In genomic region chr12:100611031-100611430, GRCh38 we compare ENCODE assay signal across 20 cellular contexts. TPM values are rescaled to one million over a fixed set of nuclear protein-coding genes. Genes with fewer than 3 reads are reported as not detected.
DNase-seq lines count a peak whose midpoint lies in the region; ATAC-seq, FAIRE-seq and TF ChIP-seq lines count a peak whose summit lies in the region.
"Had no signal": no experiment of that assay in that cellular context is flagged by ENCODE, and none has a peak within 500 bp of the region (broad histone marks: within the 10 kb centered on the region; RNA-seq: fewer than 3 reads in every experiment).

No MANE protein-coding gene starts in this region.

- no peak overlapping the region for H3K56ac ChIP-seq in IMR-90 (ENCODE audit: extremely low read depth, insufficient read depth, low read length)

- peaks cover 16% of the 10 kb centered on the region in 2 experiments for H3K79me1 ChIP-seq in IMR-90 (ENCODE audit: low read depth in 1 of 2, low read length in 2 of 2)

- no peak overlapping the region for H4K91ac ChIP-seq in IMR-90 (ENCODE audit: insufficient read depth, low read depth, low read length)

- CTCF ChIA-PET in IMR-90 (lab: Yijun Ruan, JAX), result no interaction called here
- CTCF ChIA-PET in mammary epithelial cell (lab: Charles Lee; ENCODE audit: low non-redundant PET), result no interaction called here

- TF ChIP-seq RAD21 in IMR-90 (IDR thresholded peaks at IDR 0.05; ENCODE audit: low read length), result no peak

- dilution Hi-C loops in IMR-90 (cut with HindIII; ENCODE audit: low sequenced_read_pairs, unreplicated experiment) (no loop called here), keratinocyte (cut with MboI; ENCODE audit: extremely low pct_ligation_motif_present, low sequenced_read_pairs) (no loop called here), mammary epithelial cell (cut with HindIII; ENCODE audit: low sequenced_read_pairs) (no loop called here)

- H3K4me1 ChIP-seq in IMR-90 (ENCODE audit: control insufficient read depth, insufficient read depth, low read length) (no peaks in the 10 kb centered on the region), keratinocyte (ENCODE audit: control insufficient read depth, extremely low read depth, insufficient read depth, low read length) (no peaks in the 10 kb centered on the region), uterus (no peaks in the 10 kb centered on the region), mammary epithelial cell (ENCODE audit: insufficient read depth, low read length) (no peaks in the 10 kb centered on the region)

- no peak overlapping the region for H3K4ac ChIP-seq in IMR-90 (ENCODE audit: low read depth, low read length)

- no peak overlapping the region for H2BK20ac ChIP-seq in IMR-90 (ENCODE audit: low read depth, low read length)

- H3K9ac ChIP-seq in IMR-90 (ENCODE audit: low read depth, low read length) (no peak overlapping the region), keratinocyte (ENCODE audit: control insufficient read depth, extremely low read depth, insufficient read depth, low read length) (no peak overlapping the region), mammary epithelial cell (ENCODE audit: insufficient read depth, low read length) (no peak overlapping the region)
- H3K9ac ChIP-seq: KMS-11 had no signal

- H3K36me3 ChIP-seq in IMR-90 (ENCODE audit: control insufficient read depth, insufficient read depth, low read length), result peaks cover 2% of the 10 kb centered on the region; the same call in 1 of the 2 replicates
- H3K36me3 ChIP-seq in brain microvascular endothelial cell (replicated peaks), result no peaks in the 10 kb centered on the region
- H3K36me3 ChIP-seq in keratinocyte (ENCODE audit: control insufficient read depth in 2 of 2, extremely low read depth in 1 of 2, insufficient read depth in 2 of 2, low read length in 2 of 2), result no peaks in the 10 kb centered on the region
- H3K36me3 ChIP-seq in uterus, result no peaks in the 10 kb centered on the region
- H3K36me3 ChIP-seq in mammary epithelial cell (ENCODE audit: insufficient read depth, low read length), result no peaks in the 10 kb centered on the region

- no peaks in the 10 kb centered on the region for H4K20me1 ChIP-seq in IMR-90 (ENCODE audit: insufficient read depth, low read length)
- H4K20me1 ChIP-seq in keratinocyte (ENCODE audit: control insufficient read depth, extremely low read depth, insufficient read depth, low read length), result no peaks in the 10 kb centered on the region
- H4K20me1 ChIP-seq in mammary epithelial cell (ENCODE audit: insufficient read depth, low read length), result no peaks in the 10 kb centered on the region

- no peak overlapping the region for H2BK5ac ChIP-seq in IMR-90 (ENCODE audit: low read depth, low read length, poor library complexity, severe bottlenecking)

- H3K4me3 ChIP-seq in IMR-90 (ENCODE audit: insufficient read depth, low read depth, low read length) (no peak overlapping the region), brain microvascular endothelial cell (ENCODE audit: low read depth, low read length) (no peak overlapping the region), keratinocyte (ENCODE audit: control insufficient read depth in 2 of 3, extremely low read depth in 1 of 3, insufficient read depth in 2 of 3, low read depth in 1 of 3, low read length in 3 of 3) (no peak overlapping the region), uterus (no peak overlapping the region), mammary epithelial cell (replicated peaks in 1 of 3; ENCODE audit: insufficient read depth in 1 of 3, low read depth in 2 of 3, low read length in 3 of 3) (no peak overlapping the region)
- H3K4me3 ChIP-seq: GM23338, PC-9 had no signal

- WGBS in IMR-90 (ENCODE audit: extremely low coverage in 2 of 2, insufficient read length in 1 of 2), 2 experiments, result no CpG with 5 or more reads among the region's 3 CpGs
- WGBS in mammary epithelial cell (ENCODE audit: low coverage, missing lambda C conversion rate), result 43% methylated on average over 3 of the region's 3 CpGs

- DNase-seq in ELR (ENCODE audit: low read depth) (peak; percentile 57), IMR-90 (peak; percentile 32), brain microvascular endothelial cell (peak; percentile 9), keratinocyte (ENCODE audit: low read depth, low spot score) (peak; percentile 9), CD1c-positive myeloid dendritic cell (ENCODE audit: extremely low spot score) (no peak), uterus (no peak), mammary epithelial cell (no peak)
- DNase-seq: CD4-positive, CD25-positive, alpha-beta regulatory T cell; COR-L47; DMS 273 treated with DMSO at 0.1 percent for 48 hours; NCI-H1417 treated with DMSO at 0.1 percent for 48 hours; NCI-H187 treated with DMSO at 0.1 percent for 48 hours; NCI-H2227 treated with DMSO at 0.1 percent for 48 hours; NCI-H524; PC-9; T-helper 17 cell had no signal

- H3K79me2 ChIP-seq in keratinocyte (ENCODE audit: control insufficient read depth, insufficient read depth, low read length) (no peaks in the 10 kb centered on the region), mammary epithelial cell (ENCODE audit: insufficient read depth, low read length) (peaks cover 4% of the 10 kb centered on the region)

- H3K27me3 ChIP-seq in IMR-90 (ENCODE audit: control insufficient read depth, insufficient read depth, low read length), result no peaks in the 10 kb centered on the region
- H3K27me3 ChIP-seq in brain microvascular endothelial cell (replicated peaks), result no peaks in the 10 kb centered on the region
- H3K27me3 ChIP-seq in keratinocyte (ENCODE audit: control insufficient read depth, extremely low read depth, insufficient read depth, low read length), result no peaks in the 10 kb centered on the region
- no peaks in the 10 kb centered on the region for H3K27me3 ChIP-seq in uterus
- no peaks in the 10 kb centered on the region for H3K27me3 ChIP-seq in mammary epithelial cell (ENCODE audit: insufficient read depth, low read length)

- no peak overlapping the region for H2BK15ac ChIP-seq in IMR-90 (ENCODE audit: low read depth, low read length)

- no peak overlapping the region for H2BK120ac ChIP-seq in IMR-90 (ENCODE audit: low read depth, low read length)

- POLR2A ChIA-PET in IMR-90 (lab: Charles Lee; ENCODE audit: unreplicated experiment), result no interaction called here

- H3K4me2 ChIP-seq in IMR-90 (ENCODE audit: low read depth, low read length), result no peak overlapping the region
- H3K4me2 ChIP-seq in keratinocyte (ENCODE audit: control insufficient read depth, extremely low read depth, insufficient read depth, low read depth, low read length), result no peak overlapping the region
- no peak overlapping the region for H3K4me2 ChIP-seq in mammary epithelial cell (ENCODE audit: insufficient read depth, low read depth, low read length)
- H3K4me2 ChIP-seq: GM23338, KMS-11, PC-9 had no signal

- intact Hi-C loops in IMR-90 (cut with micrococcal nuclease), result no loop called here
- intact Hi-C loops in uterus (cut with DNase I; ENCODE audit: low total_unique reads), result no loop called here
- intact Hi-C loops in mammary epithelial cell (cut with micrococcal nuclease), result no loop called here

- no peak overlapping the region for H3K14ac ChIP-seq in IMR-90 (replicated peaks; ENCODE audit: low read depth, low read length)

- no peak overlapping the region for H3K18ac ChIP-seq in IMR-90 (ENCODE audit: low read depth, low read length)

- ATAC-seq in IMR-90 (ENCODE audit: low read depth) (no peak; the same call in 1 of the 2 replicates), HG03095 (IDR thresholded peaks at IDR 0.05; ENCODE audit: unreplicated experiment) (no peak)
- ATAC-seq: GM23338, HepG2, T-helper 17 cell had no signal

- no peak overlapping the region for H3K27ac ChIP-seq in IMR-90 (ENCODE audit: insufficient read depth, low read length)
- no peak overlapping the region for H3K27ac ChIP-seq in brain microvascular endothelial cell
- H3K27ac ChIP-seq in keratinocyte (ENCODE audit: control insufficient read depth, insufficient read depth, low read length), result no peak overlapping the region
- H3K27ac ChIP-seq in uterus, result no peak overlapping the region
- no peak overlapping the region for H3K27ac ChIP-seq in mammary epithelial cell (ENCODE audit: insufficient read depth, low read depth, low read length)
- H3K27ac ChIP-seq: KMS-11, PC-9 had no signal

- H3K9me3 ChIP-seq in IMR-90 (ENCODE audit: control insufficient read depth, insufficient read depth, low read length), result no peaks in the 10 kb centered on the region
- no peaks in the 10 kb centered on the region for H3K9me3 ChIP-seq in keratinocyte (ENCODE audit: control insufficient read depth, low read depth, low read length)
- H3K9me3 ChIP-seq in uterus, result no peaks in the 10 kb centered on the region
- no peaks in the 10 kb centered on the region for H3K9me3 ChIP-seq in mammary epithelial cell (replicated peaks; ENCODE audit: insufficient read depth, low read length)

- no peak overlapping the region for H3K23ac ChIP-seq in IMR-90 (ENCODE audit: low read depth, low read length)

- H3K9me1 ChIP-seq in IMR-90 (ENCODE audit: insufficient read depth, low read length) (no peaks in the 10 kb centered on the region; the same call in 1 of the 2 replicates), keratinocyte (ENCODE audit: control insufficient read depth, extremely low read depth, insufficient read depth, low read length) (no peaks in the 10 kb centered on the region)

- no TSS peak for BruUV-seq in IMR-90 (replicated peaks; lab: Mats Ljungman, UMichigan)
- no TSS peak for BruUV-seq in mammary epithelial cell (replicated peaks; lab: Mats Ljungman, UMichigan)

- H2AK5ac ChIP-seq in IMR-90 (ENCODE audit: low read depth, low read length), result no peak overlapping the region

- H4K8ac ChIP-seq in IMR-90 (ENCODE audit: low read depth in 2 of 2, low read length in 2 of 2), result no peak overlapping the region

- no peak overlapping the region for H4K5ac ChIP-seq in IMR-90 (ENCODE audit: low read depth, low read length)

- in situ Hi-C loops in IMR-90 (cut with MboI; ENCODE audit: low sequenced_read_pairs), result no loop called here
- in situ Hi-C loops in brain microvascular endothelial cell (cut with HindIII; ENCODE audit: low pct_ligation_motif_present, low sequenced_read_pairs), result no loop called here
- in situ Hi-C loops in mammary epithelial cell (cut with MboI; ENCODE audit: low sequenced_read_pairs in 2 of 2), result no loop called here

- TF ChIP-seq POLR2A in IMR-90 (IDR thresholded peaks at IDR 0.05; ENCODE audit: low read depth, low read length) (no peak), uterus (IDR thresholded peaks at IDR 0.05) (no peak)

- H2AK9ac ChIP-seq in IMR-90 (replicated peaks; ENCODE audit: low read depth, low read length, poor library complexity), result no peak overlapping the region

- H2AFZ ChIP-seq in IMR-90 (replicated peaks; ENCODE audit: low read length, poor library complexity) (no peak overlapping the region), keratinocyte (ENCODE audit: control insufficient read depth, low read length) (no peak overlapping the region), mammary epithelial cell (ENCODE audit: low read depth, low read length) (no peak overlapping the region)
- H2AFZ ChIP-seq: GM23338, PC-9 had no signal

- FAIRE-seq in keratinocyte (lab: Jason Lieb, UNC), result no peak
- FAIRE-seq: HepG2 had no signal

- TF ChIP-seq CTCF in IMR-90 (conservative IDR thresholded peaks at IDR 0.05; ENCODE audit: low read depth, low read length), result no peak
- no peak for TF ChIP-seq CTCF in brain microvascular endothelial cell (IDR thresholded peaks at IDR 0.05; ENCODE audit: low read depth, low read length, missing control alignments)
- TF ChIP-seq CTCF in keratinocyte (optimal IDR thresholded peaks at IDR 0.05 in 1 of 3, IDR thresholded peaks at IDR 0.05 in 1 of 3, conservative IDR thresholded peaks at IDR 0.05 in 1 of 3; ENCODE audit: extremely low read depth in 1 of 3, insufficient read depth in 2 of 3, low read length in 3 of 3), result no peak
- TF ChIP-seq CTCF in uterus (IDR thresholded peaks at IDR 0.05), result no peak
- TF ChIP-seq CTCF in mammary epithelial cell (conservative IDR thresholded peaks at IDR 0.05 in 1 of 2, IDR thresholded peaks at IDR 0.05 in 1 of 2; ENCODE audit: extremely low read depth in 1 of 2, insufficient read depth in 1 of 2, low read depth in 1 of 2, low read length in 2 of 2), result no peak

RNA-seq across cellular contexts. Expression of gene GAS2L3, which starts 37.5 kb away (rescaled TPM):
- total RNA-seq in IMR-90 (2012; rRNA removed) (15.6 and 27.2 TPM in 2 replicates), uterus (10 to 100 TPM in 1 of 4 donors, 1 to 10 TPM in 1, not detected in 2; 2.5 to 45.8 TPM), mammary epithelial cell (10 to 100 TPM in 1 of 2 donors, 1 to 10 TPM in 1; 4.0 to 17.7 TPM)
- polyA plus RNA-seq in IMR-90 (2012; rRNA removed) (4.7 and 5.2 TPM in 2 replicates), keratinocyte (0.75 to 3.6 TPM (median 2.9 TPM) in 3 replicates), mammary epithelial cell (5.1 TPM)
- 0.37 and 0.60 TPM in 2 replicates for polyA plus RNA-seq in IMR-90 (2012; cell fraction: cytosol; rRNA removed)
- polyA plus RNA-seq in IMR-90 (2012; cell fraction: nucleus; rRNA removed; ENCODE audit: low replicate concordance), result 0.73 and 9.0 TPM in 2 replicates
- 1.9 TPM for polyA plus RNA-seq in keratinocyte (2011; ENCODE audit: low read depth)
- 0.57 and 1.2 TPM in 2 replicates for polyA plus RNA-seq in keratinocyte (2011; cell fraction: cytosol; rRNA removed)
- polyA plus RNA-seq in keratinocyte (2011; cell fraction: nucleus; rRNA removed), result 1.4 and 1.8 TPM in 2 replicates
- polyA plus RNA-seq in keratinocyte (2012; ENCODE audit: low replicate concordance), result 2.9 and 3.0 TPM in 2 replicates
- polyA minus RNA-seq in keratinocyte (0.46 to 5.3 TPM in 2 of 3 replicates, not detected in the other), mammary epithelial cell (not detected)
- not detected for polyA minus RNA-seq in keratinocyte (2011; cell fraction: cytosol; rRNA and poly(A)+ RNA removed)
- polyA minus RNA-seq in keratinocyte (2011; cell fraction: nucleus; rRNA and poly(A)+ RNA removed), result 2.1 and 3.3 TPM in 2 replicates
- polyA plus RNA-seq: CD4-positive, CD25-positive, alpha-beta regulatory T cell had no signal

Comparison
In these comparisons a context has a peak if more than half of its experiments do, and no peak if none do; other contexts are left out.
1. DNase-seq: peak in ELR (single experiment), IMR-90 (single experiment), brain microvascular endothelial cell (single experiment) and keratinocyte (single experiment); none in CD1c-positive myeloid dendritic cell (single experiment), uterus (0 of 2) and mammary epithelial cell (single experiment).